Comparison of ENCODE assay signal across 31 cellular contexts in genomic region chr3:70506775-70507174, GRCh38.
DNase-seq lines count a peak whose midpoint lies in the region; ATAC-seq, FAIRE-seq and TF ChIP-seq lines count a peak whose summit lies in the region.
"Had no signal": no experiment of that assay in that cellular context is flagged by ENCODE, and none has a peak within 500 bp of the region (broad histone marks: within the 10 kb centered on the region; RNA-seq: fewer than 3 reads in every experiment).

No MANE protein-coding gene starts in this region.

- ATAC-seq in A549 (no peak), K562 (no peak), HG03135 (IDR thresholded peaks at IDR 0.05; ENCODE audit: unreplicated experiment) (no peak)
- ATAC-seq: CD8-positive, alpha-beta T cell had no signal

- TF ChIP-seq EP300 in A549 (IDR thresholded peaks at IDR 0.05) (no peak), K562 (IDR thresholded peaks at IDR 0.05; ENCODE audit: low read length) (no peak)

- in situ Hi-C loops in K562 (cut with MboI) = no loop called here

- no peak for TF ChIP-seq RAD21 in A549 (conservative IDR thresholded peaks at IDR 0.05 in 1 of 2, IDR thresholded peaks at IDR 0.05 in 1 of 2)
- TF ChIP-seq RAD21 in K562 (CRISPR knock-in tag; conservative IDR thresholded peaks at IDR 0.05 in 1 of 2, IDR thresholded peaks at IDR 0.05 in 1 of 2) = no peak

- H4K20me1 ChIP-seq in K562 (replicated peaks; ENCODE audit: control insufficient read depth, insufficient read depth, low read length) (no peaks in the 10 kb centered on the region), Karpas-422 (ENCODE audit: insufficient read depth, low read depth, low read length) (no peaks in the 10 kb centered on the region)
- H4K20me1 ChIP-seq: BLaER1; BLaER1 treated with 17β-estradiol and CSF1 and Interleukin-3, amounts not matched to agents 10 nM and 100 nM had no signal

- DNase-seq in A549 (ENCODE audit: low read depth in 1 of 2, low spot score in 1 of 2) (no peak), K562 (ENCODE audit: extremely low read depth in 1 of 4, low spot score in 3 of 4) (no peak), activated gamma-delta T cell (lab: John Stamatoyannopoulos, UW) (no peak), Karpas-422 (no peak)
- DNase-seq: 8988T; ACHN; AML-193; BE2C; C1 segment of cervical spinal cord; Caco-2; Calu3; CD4-positive, alpha-beta memory T cell; CD4-positive, alpha-beta T cell; CD4-positive, CD25-positive, alpha-beta regulatory T cell; CD8-positive, alpha-beta memory T cell; CD8-positive, alpha-beta T cell; COR-L47; DMS 273 treated with DMSO at 0.1 percent for 48 hours; DMS153; DMS53; DMS79; DMS79 treated with DMSO at 0.1 percent for 48 hours; DND-41; EL had no signal

- H3K9me3 ChIP-seq in A549 (no peaks in the 10 kb centered on the region), K562 (replicated peaks; ENCODE audit: control insufficient read depth, insufficient read depth, low read depth, low read length) (no peaks in the 10 kb centered on the region), Karpas-422 (ENCODE audit: low read length) (no peaks in the 10 kb centered on the region)
- H3K9me3 ChIP-seq: BE2C, Caco-2 had no signal

- WGBS in A549 (ENCODE audit: missing lambda C conversion rate) = 16% methylated on average over 5 of the region's 5 CpGs
- WGBS in K562 (ENCODE audit: insufficient coverage, low coverage, missing lambda C conversion rate) = 4% methylated on average over 5 of the region's 5 CpGs

- no peak overlapping the region for H3K4me3 ChIP-seq in A549
- no peak overlapping the region for H3K4me3 ChIP-seq in K562
- H3K4me3 ChIP-seq in Karpas-422 (ENCODE audit: low read length) = no peak overlapping the region
- H3K4me3 ChIP-seq: BLaER1; BLaER1 treated with 17β-estradiol and CSF1 and Interleukin-3, amounts not matched to agents 10 nM and 100 nM had no signal

- CTCF ChIA-PET in A549 (lab: Yijun Ruan, JAX) = no interaction called here
- CTCF ChIA-PET in K562 (lab: Yijun Ruan, JAX; ENCODE audit: low intra/inter-chr PET ratio) = no interaction called here

- H3K27ac ChIP-seq in A549 (no peak overlapping the region), K562 (ENCODE audit: extremely low read depth, low read depth, low read length) (no peak overlapping the region), Karpas-422 (ENCODE audit: low read length) (no peak overlapping the region)
- H3K27ac ChIP-seq: 22Rv1; BLaER1; BLaER1 treated with 17β-estradiol and CSF1 and Interleukin-3, amounts not matched to agents 10 nM and 100 nM; C4-2B had no signal

- TF ChIP-seq POLR2A in A549 (IDR thresholded peaks at IDR 0.05; ENCODE audit: low read length) = no peak
- TF ChIP-seq POLR2A in K562 (conservative IDR thresholded peaks at IDR 0.05) = no peak

- H3K4me1 ChIP-seq in A549 = no peaks in the 10 kb centered on the region
- H3K4me1 ChIP-seq in K562 (replicated peaks in 1 of 2; ENCODE audit: control insufficient read depth in 2 of 2, insufficient read depth in 2 of 2, low read length in 2 of 2) = no peaks in the 10 kb centered on the region
- no peaks in the 10 kb centered on the region for H3K4me1 ChIP-seq in Karpas-422 (ENCODE audit: low read length)
- H3K4me1 ChIP-seq: BE2C, Caco-2 had no signal

- BruUV-seq in K562 (replicated peaks; lab: Mats Ljungman, UMichigan) = no TSS peak

- H3K9ac ChIP-seq in K562 (ENCODE audit: insufficient read depth in 1 of 2, low read depth in 2 of 2, low read length in 2 of 2) = no peak overlapping the region
- H3K9ac ChIP-seq in Karpas-422 (ENCODE audit: low read length) = no peak overlapping the region
- H3K9ac ChIP-seq: BLaER1; BLaER1 treated with 17β-estradiol and CSF1 and Interleukin-3, amounts not matched to agents 10 nM and 100 nM had no signal

- H3K4me2 ChIP-seq in A549 = no peak overlapping the region
- H3K4me2 ChIP-seq in K562 (ENCODE audit: insufficient read depth, low read length) = no peak overlapping the region
- no peak overlapping the region for H3K4me2 ChIP-seq in Karpas-422 (ENCODE audit: low read depth, low read length, poor library complexity, severe bottlenecking)
- H3K4me2 ChIP-seq: BLaER1; BLaER1 treated with 17β-estradiol and CSF1 and Interleukin-3, amounts not matched to agents 10 nM and 100 nM had no signal

- no peaks in the 10 kb centered on the region for H3K9me1 ChIP-seq in K562 (ENCODE audit: control insufficient read depth, insufficient read depth, low read length)

- POLR2A ChIA-PET in A549 (lab: Yijun Ruan, JAX) = no interaction called here
- POLR2A ChIA-PET in K562 (lab: Yijun Ruan, JAX) = no interaction called here

- no peak for TF ChIP-seq CTCF in A549 (IDR thresholded peaks at IDR 0.05)
- no peak for TF ChIP-seq CTCF in K562 (IDR thresholded peaks at IDR 0.05 in 2 of 3, conservative IDR thresholded peaks at IDR 0.05 in 1 of 3; ENCODE audit: insufficient read depth in 2 of 3, low read depth in 1 of 3, low read length in 3 of 3)

- H3K9me2 ChIP-seq in Karpas-422 (replicated peaks; ENCODE audit: insufficient read depth, low read length) = no peaks in the 10 kb centered on the region

- no peaks in the 10 kb centered on the region for H3K36me3 ChIP-seq in K562 (ENCODE audit: control insufficient read depth, insufficient read depth, low read length)
- no peaks in the 10 kb centered on the region for H3K36me3 ChIP-seq in Karpas-422 (ENCODE audit: insufficient read depth, low read length)
- H3K36me3 ChIP-seq: BE2C; BLaER1; BLaER1 treated with 17β-estradiol and CSF1 and Interleukin-3, amounts not matched to agents 10 nM and 100 nM had no signal

- H2AFZ ChIP-seq in K562 (ENCODE audit: low read depth, low read length) (no peak overlapping the region), Karpas-422 (ENCODE audit: low read length) (no peak overlapping the region)

- H3K27me3 ChIP-seq in K562 (ENCODE audit: control insufficient read depth in 2 of 2, insufficient read depth in 2 of 2, low read length in 2 of 2) = no peaks in the 10 kb centered on the region
- no peaks in the 10 kb centered on the region for H3K27me3 ChIP-seq in Karpas-422 (ENCODE audit: low read length)
- H3K27me3 ChIP-seq: BLaER1; BLaER1 treated with 17β-estradiol and CSF1 and Interleukin-3, amounts not matched to agents 10 nM and 100 nM had no signal

- intact Hi-C loops in K562 (cut with micrococcal nuclease) = no loop called here

- H3K79me2 ChIP-seq in K562 (ENCODE audit: control insufficient read depth, insufficient read depth, low read length) = no peaks in the 10 kb centered on the region
- H3K79me2 ChIP-seq in Karpas-422 (ENCODE audit: low read length) = no peaks in the 10 kb centered on the region

- FAIRE-seq in A549 (lab: Jason Lieb, UNC) = no peak
- FAIRE-seq in K562 (lab: Jason Lieb, UNC) = no peak
- peak; percentile 64 for FAIRE-seq in islet of Langerhans (lab: Jason Lieb, UNC)
- FAIRE-seq: A204.1 had no signal

TF ChIP-seq in A549, 52 proteins besides CTCF, POLR2A, EP300 and RAD21:
- no peak for TF ChIP-seq E2F6 (IDR thresholded peaks at IDR 0.05; ENCODE audit: borderline replicate concordance, low read depth)
- TF ChIP-seq RNF2 (IDR thresholded peaks at IDR 0.05; ENCODE audit: borderline replicate concordance, low read depth) = peak; percentile 98
- TF ChIP-seq ZFP36 (IDR thresholded peaks at IDR 0.05; ENCODE audit: borderline replicate concordance, partially characterized antibody) = peak; percentile 47
- no peak for TF ChIP-seq ELK1 (IDR thresholded peaks at IDR 0.05; ENCODE audit: low read depth, low read length)

TF ChIP-seq in K562, 482 proteins besides CTCF, POLR2A, EP300 and RAD21:
- TF ChIP-seq TOE1 (IDR thresholded peaks at IDR 0.05; ENCODE audit: borderline replicate concordance) (no peak), TOE1 (CRISPR knock-in tag; IDR thresholded peaks at IDR 0.05; ENCODE audit: borderline replicate concordance, low read depth) (no peak), MBD2 (IDR thresholded peaks at IDR 0.05; ENCODE audit: borderline replicate concordance, low read depth) (no peak), CBX8 (IDR thresholded peaks at IDR 0.05; ENCODE audit: borderline replicate concordance, extremely low read depth, low read depth, low read length, poor library complexity, severe bottlenecking) (peak; percentile 78)

Comparison
In these comparisons a context has a peak if more than half of its experiments do, and no peak if none do; other contexts are left out.
1. Of the 35 proteins assayed by ChIP-seq in both K562 and A549: peak only in K562: CBX8; only in A549: RNF2 and ZFP36; in both: none; in neither: 32.